Comparison of ENCODE assay signal across 27 cellular contexts in the genomic region with DNA sequence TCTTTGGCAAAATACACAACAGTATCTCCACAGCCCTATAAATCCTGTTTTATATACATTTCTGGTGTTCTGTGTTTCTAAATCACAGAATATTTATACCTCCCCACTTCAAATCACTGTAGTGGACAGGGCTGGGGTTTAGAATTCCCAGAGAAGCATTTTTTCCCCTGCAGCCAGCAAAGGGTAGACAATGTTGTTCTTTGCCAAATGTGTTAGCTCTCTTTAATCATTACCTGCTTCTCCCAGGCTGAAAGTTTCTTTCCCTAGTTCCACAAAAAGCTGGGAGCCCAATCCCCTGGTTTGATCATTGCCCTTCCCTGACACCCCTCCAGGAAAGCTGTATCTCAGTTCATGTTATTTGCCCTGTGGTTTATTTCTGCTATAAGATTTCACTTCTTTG.
"Had no signal": no experiment of that assay in that cellular context is flagged by ENCODE, and none has a peak within 500 bp of the region (broad histone marks: within the 10 kb centered on the region; RNA-seq: fewer than 3 reads in every experiment).

No MANE protein-coding gene starts in this region.

- H3K27me3 ChIP-seq: adrenal gland, body of pancreas, heart left ventricle, neutrophil, sigmoid colon, tibial nerve had no signal

- H3K4me3 Mint-ChIP-seq: activated naive CD8-positive, alpha-beta T cell treated with anti-CD3 and anti-CD28 coated beads for 36 hours; immature natural killer cell; natural killer cell had no signal

- H3K4me1 ChIP-seq: adrenal gland, body of pancreas, heart left ventricle, lower lobe of right lung, sigmoid colon, tibial nerve had no signal

- H3K27ac Mint-ChIP-seq: activated naive CD8-positive, alpha-beta T cell treated with anti-CD3 and anti-CD28 coated beads for 36 hours; immature natural killer cell; natural killer cell had no signal

- H3K36me3 ChIP-seq: adrenal gland, heart left ventricle, lower lobe of right lung, neutrophil, sigmoid colon, tibial nerve had no signal

- H3K4me1 Mint-ChIP-seq: activated naive CD8-positive, alpha-beta T cell treated with anti-CD3 and anti-CD28 coated beads for 36 hours; immature natural killer cell; natural killer cell had no signal

- H3K9me3 ChIP-seq: adrenal gland, body of pancreas, lower lobe of right lung, neutrophil, sigmoid colon, tibial nerve had no signal

- H3K4me3 ChIP-seq: adrenal gland, body of pancreas, heart left ventricle, lower lobe of right lung, sigmoid colon, tibial nerve had no signal

- ATAC-seq: activated CD4-positive, CD25-positive, alpha-beta regulatory T cell treated with anti-CD3 and anti-CD28 coated beads, Interleukin-2, amount 50 U/mL, for 24 hours; body of pancreas; heart left ventricle; lower lobe of right lung; natural killer cell had no signal

- H3K27ac ChIP-seq: adrenal gland, body of pancreas, heart left ventricle, lower lobe of right lung, neutrophil, sigmoid colon, tibial nerve, VCaP had no signal

- DNase-seq: activated CD4-positive, alpha-beta T cell treated with anti-CD3 and anti-CD28 coated beads for 48 hours; activated CD4-positive, alpha-beta T cell treated with anti-CD3 and anti-CD28 coated beads, Interleukin-2, amount 50 U/mL, for 48 hours; activated CD8-positive, alpha-beta memory T cell treated with anti-CD3 and anti-CD28 coated beads for 24 hours; activated effector memory CD4-positive, alpha-beta T cell treated with Interleukin-2 at 50 U/mL for 16 hours; activated naive CD4-positive, alpha-beta T cell treated with Interleukin-2 at 50 U/mL for 16 hours; activated naive CD8-positive, alpha-beta T cell treated with anti-CD3 and anti-CD28 coated beads for 36 hours; adrenal gland; aorta; body of pancreas; caudate nucleus; cortex of kidney; foreskin fibroblast; heart left ventricle; hypothalamus; immature natural killer cell; kidney; lower lobe of right lung; natural killer cell; retina; sigmoid colon; small intestine; stimulated activated CD4-positive, alpha-beta T cell treated with anti-CD3 and anti-CD28 coated beads, Interleukin-15, amount 100 ng/mL, for 24 hours; stimulated activated naive CD4-positive, alpha-beta T cell treated with Interleukin-2 at 50 U/mL for 16 hours had no signal

- H3K36me3 Mint-ChIP-seq: activated naive CD8-positive, alpha-beta T cell treated with anti-CD3 and anti-CD28 coated beads for 36 hours; immature natural killer cell; natural killer cell had no signal

- H3K27me3 Mint-ChIP-seq: activated naive CD8-positive, alpha-beta T cell treated with anti-CD3 and anti-CD28 coated beads for 36 hours had no signal
